Comparison of ENCODE assay signal across 27 cellular contexts in the genomic region with DNA sequence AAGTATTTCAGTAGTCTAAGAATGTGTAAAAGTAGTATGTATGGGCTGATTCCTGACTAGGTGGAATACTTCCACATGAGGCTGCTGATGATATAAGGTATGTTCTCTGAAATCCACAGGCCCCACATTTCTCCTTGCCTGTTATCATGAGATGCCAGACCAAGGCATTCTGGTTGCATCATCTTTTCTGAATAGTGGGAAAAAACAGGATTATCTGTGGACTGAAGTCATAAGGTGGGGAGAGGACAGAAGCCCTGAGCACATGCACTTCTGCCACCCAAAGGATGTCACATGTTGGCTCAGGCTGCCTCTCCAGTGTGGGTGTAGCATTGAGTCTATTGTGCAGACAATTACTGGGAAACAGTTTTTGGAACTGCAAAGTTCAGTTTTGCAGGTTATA.
A peak's percentile ranks its signal among the peaks of the same experiment; 100 is the strongest.
DNase-seq lines count a peak whose midpoint lies in the region; ATAC-seq, FAIRE-seq and TF ChIP-seq lines count a peak whose summit lies in the region.
"Had no signal": no experiment of that assay in that cellular context is flagged by ENCODE, and none has a peak within 500 bp of the region (broad histone marks: within the 10 kb centered on the region; RNA-seq: fewer than 3 reads in every experiment).

No MANE protein-coding gene starts in this region.

- TF ChIP-seq RAD21 in H1 (IDR thresholded peaks at IDR 0.05 in 1 of 2, conservative IDR thresholded peaks at IDR 0.05 in 1 of 2; ENCODE audit: low read depth in 2 of 2, low read length in 2 of 2) = no peak

- BruUV-seq in Calu3 (replicated peaks; lab: Mats Ljungman, UMichigan) = no TSS peak

- H3K4me3 ChIP-seq in RWPE2 (ENCODE audit: severe bottlenecking) (no peak overlapping the region), H1 (ENCODE audit: extremely low read depth in 1 of 4, insufficient read depth in 2 of 4, low read depth in 3 of 4, low read length in 4 of 4) (no peak overlapping the region)
- H3K4me3 ChIP-seq: coronary artery, esophagus muscularis mucosa, HAP-1, Peyer's patch, right atrium auricular region, suprapubic skin had no signal

- H3K4me2 ChIP-seq in H1 (ENCODE audit: insufficient read depth in 1 of 2, low read depth in 2 of 2, low read length in 2 of 2) = no peak overlapping the region

- no peaks in the 10 kb centered on the region for H3K36me3 Mint-ChIP-seq in Calu3 (ENCODE audit: insufficient read depth, unreplicated experiment)
- no peaks in the 10 kb centered on the region for H3K36me3 Mint-ChIP-seq in stimulated activated effector memory CD8-positive, alpha-beta T cell treated with anti-CD3 and anti-CD28 coated beads, Interleukin-12 subunit alpha, Interleukin-12 subunit beta, amount 100 ng/mL, for 72 hours
- H3K36me3 Mint-ChIP-seq: activated naive CD4-positive, alpha-beta T cell treated with anti-CD3 and anti-CD28 coated beads, Interleukin-2, amount 10 ng/mL, durations not matched to agents 7 days and 5 days; CD8-positive, alpha-beta T cell; stimulated activated memory B cell treated with anti-CD40 and anti-IgM and Interleukin-4, amounts not matched to agents 10 μg/mL and 1 μg/mL and 100 μg/mL, for 72 hours had no signal

- no peaks in the 10 kb centered on the region for H3K27me3 Mint-ChIP-seq in Calu3 (ENCODE audit: unreplicated experiment)
- H3K27me3 Mint-ChIP-seq: activated naive CD4-positive, alpha-beta T cell treated with anti-CD3 and anti-CD28 coated beads, Interleukin-2, amount 10 ng/mL, durations not matched to agents 7 days and 5 days; effector memory CD8-positive, alpha-beta T cell; stimulated activated memory B cell treated with anti-CD40 and anti-IgM and Interleukin-4, amounts not matched to agents 10 μg/mL and 1 μg/mL and 100 μg/mL, for 72 hours had no signal

- H3K9me3 ChIP-seq in RWPE2 (ENCODE audit: severe bottlenecking) = no peaks in the 10 kb centered on the region
- H3K9me3 ChIP-seq in H1 (ENCODE audit: insufficient read depth in 2 of 2, low read depth in 1 of 2, low read length in 1 of 2) = no peaks in the 10 kb centered on the region
- H3K9me3 ChIP-seq: esophagus muscularis mucosa, HAP-1, Peyer's patch, right atrium auricular region, suprapubic skin had no signal

- no peak for FAIRE-seq in H1 (lab: Jason Lieb, UNC)
- FAIRE-seq: frontal cortex had no signal

- H3K4me1 ChIP-seq in RWPE2 (ENCODE audit: insufficient read depth, poor library complexity, severe bottlenecking) (peaks cover 25% of the 10 kb centered on the region), H1 (replicated peaks in 1 of 4; ENCODE audit: control insufficient read depth in 3 of 4, insufficient read depth in 4 of 4, low read length in 3 of 4) (peaks cover 0 to 10% (median 4%) of the 10 kb centered on the region in 4 experiments; a peak in 4 of 7 replicates)
- H3K4me1 ChIP-seq: Peyer's patch, right atrium auricular region had no signal

- H3K23me2 ChIP-seq in H1 (ENCODE audit: low read depth, low read length) = no peaks in the 10 kb centered on the region

- CTCF ChIA-PET in Calu3 (lab: Charles Lee) = no interaction called here
- CTCF ChIA-PET in H1 (lab: Charles Lee; ENCODE audit: partially characterized antibody) = interaction anchor here (0.9 kb wide), 1 partner anchor 32 kb away, joined by 3 read pairs; no protein-coding TSS in a partner anchor

- no peak overlapping the region for H3K14ac ChIP-seq in H1 (ENCODE audit: insufficient read length)

- H4K20me1 ChIP-seq in H1 (replicated peaks in 1 of 2; ENCODE audit: control insufficient read depth in 1 of 2, insufficient read depth in 2 of 2, low read length in 2 of 2) = no peaks in the 10 kb centered on the region

- no peak overlapping the region for H3K23ac ChIP-seq in H1 (ENCODE audit: insufficient read length)

- DNase-seq in Calu3 (no peak), RWPE2 (ENCODE audit: low spot score) (no peak), H1 (ENCODE audit: low read depth in 1 of 2, low spot score in 2 of 2) (no peak), NCI-H2227 treated with DMSO at 0.1 percent for 48 hours (lab: John Stamatoyannopoulos, UW) (no peak), DMS79 treated with DMSO at 0.1 percent for 48 hours (lab: John Stamatoyannopoulos, UW) (no peak)
- no peak for DNase-seq in stimulated activated effector memory CD8-positive, alpha-beta T cell treated with anti-CD3 and anti-CD28 coated beads, Interleukin-12 subunit alpha, Interleukin-12 subunit beta, amount 100 ng/mL, for 72 hours (ENCODE audit: low spot score in 2 of 2)
- DNase-seq: activated CD4-positive, alpha-beta T cell treated with anti-CD3 and anti-CD28 coated beads, Interleukin-2, amount 50 U/mL, for 4 hours; activated CD4-positive, CD25-positive, alpha-beta regulatory T cell; activated naive CD4-positive, alpha-beta T cell treated with anti-CD3 and anti-CD28 coated beads, Interleukin-2, amount 10 ng/mL, durations not matched to agents 7 days and 5 days; CD8-positive, alpha-beta T cell; effector memory CD8-positive, alpha-beta T cell; left cardiac atrium; NCI-H510A; Peyer's patch; SIG-M5; stimulated activated CD4-positive, alpha-beta T cell treated with anti-CD3 and anti-CD28 coated beads, Interleukin-12 subunit alpha, Interleukin-12 subunit beta, amount 100 ng/mL, for 4 hours; stimulated activated CD4-positive, alpha-beta T cell treated with anti-CD3 and anti-CD28 coated beads, Interleukin-4, amount 100 ng/mL, for 1 hour had no signal

- H2BK12ac ChIP-seq in H1 (ENCODE audit: low read depth, low read length) = 0 out of 2 replicates have a peak overlapping the region, but pooled peaks have one; percentile 68

- POLR2A ChIA-PET in H1 (lab: Charles Lee; ENCODE audit: partially characterized antibody) = no interaction called here

- no peak overlapping the region for H4K5ac ChIP-seq in H1 (ENCODE audit: insufficient read length, low read depth, low read length)

- H3K27me3 ChIP-seq in RWPE2 (ENCODE audit: insufficient read depth, poor library complexity, severe bottlenecking) (no peaks in the 10 kb centered on the region), H1 (replicated peaks in 1 of 4; ENCODE audit: control insufficient read depth in 3 of 4, extremely low read depth in 1 of 4, insufficient read depth in 3 of 4, low read length in 3 of 4) (no peaks in the 10 kb centered on the region)
- H3K27me3 ChIP-seq: esophagus muscularis mucosa, Peyer's patch, right atrium auricular region, suprapubic skin had no signal

- H3K9me3 Mint-ChIP-seq in Calu3 (ENCODE audit: low read depth, unreplicated experiment) = no peaks in the 10 kb centered on the region
- peaks cover 3% of the 10 kb centered on the region for H3K9me3 Mint-ChIP-seq in stimulated activated effector memory CD8-positive, alpha-beta T cell treated with anti-CD3 and anti-CD28 coated beads, Interleukin-12 subunit alpha, Interleukin-12 subunit beta, amount 100 ng/mL, for 72 hours
- H3K9me3 Mint-ChIP-seq: activated naive CD4-positive, alpha-beta T cell treated with anti-CD3 and anti-CD28 coated beads, Interleukin-2, amount 10 ng/mL, durations not matched to agents 7 days and 5 days; activated T-helper 1 cell treated with anti-CD3 and anti-CD28 coated beads, Interleukin-12 subunit alpha, Interleukin-12 subunit beta, Interleukin-2, Interleukin-4 antibody, amounts not matched to agents 30 ng/mL and 10 ng/mL and 1 ng/mL, durations not matched to agents 14 hours and 24 hours and 36 hours; CD8-positive, alpha-beta T cell; neural crest cell had no signal

- TF ChIP-seq EP300 in H1 (IDR thresholded peaks at IDR 0.05; ENCODE audit: borderline replicate concordance in 1 of 2, low read depth in 2 of 2, low read length in 2 of 2) = no peak

- no peak overlapping the region for H3K4me3 Mint-ChIP-seq in Calu3 (ENCODE audit: low read depth, unreplicated experiment)
- no peak overlapping the region for H3K4me3 Mint-ChIP-seq in stimulated activated effector memory CD8-positive, alpha-beta T cell treated with anti-CD3 and anti-CD28 coated beads, Interleukin-12 subunit alpha, Interleukin-12 subunit beta, amount 100 ng/mL, for 72 hours
- H3K4me3 Mint-ChIP-seq: activated naive CD4-positive, alpha-beta T cell treated with anti-CD3 and anti-CD28 coated beads, Interleukin-2, amount 10 ng/mL, durations not matched to agents 7 days and 5 days; activated T-helper 1 cell treated with anti-CD3 and anti-CD28 coated beads, Interleukin-12 subunit alpha, Interleukin-12 subunit beta, Interleukin-2, Interleukin-4 antibody, amounts not matched to agents 30 ng/mL and 10 ng/mL and 1 ng/mL, durations not matched to agents 14 hours and 24 hours and 36 hours; CD8-positive, alpha-beta T cell; effector memory CD8-positive, alpha-beta T cell; neural crest cell; stimulated activated memory B cell treated with anti-CD40 and anti-IgM and Interleukin-4, amounts not matched to agents 10 μg/mL and 1 μg/mL and 100 μg/mL, for 72 hours had no signal

- no peak overlapping the region for H4K91ac ChIP-seq in H1 (replicated peaks; ENCODE audit: insufficient read length, low read length)

- no peak overlapping the region for H3K4ac ChIP-seq in H1 (replicated peaks; ENCODE audit: insufficient read length, low read depth, low read length)

- peak overlapping the region; percentile 79 for H3K27ac ChIP-seq in RWPE2 (ENCODE audit: poor library complexity, severe bottlenecking)
- H3K27ac ChIP-seq in H1 (ENCODE audit: low read depth, low read length) = no peak overlapping the region
- H3K27ac ChIP-seq: coronary artery, esophagus muscularis mucosa, Peyer's patch, right atrium auricular region, suprapubic skin had no signal

- peak overlapping the region; percentile 66 for H3K27ac Mint-ChIP-seq in Calu3 (ENCODE audit: unreplicated experiment)
- H3K27ac Mint-ChIP-seq in stimulated activated effector memory CD8-positive, alpha-beta T cell treated with anti-CD3 and anti-CD28 coated beads, Interleukin-12 subunit alpha, Interleukin-12 subunit beta, amount 100 ng/mL, for 72 hours = no peak overlapping the region
- H3K27ac Mint-ChIP-seq: activated naive CD4-positive, alpha-beta T cell treated with anti-CD3 and anti-CD28 coated beads, Interleukin-2, amount 10 ng/mL, durations not matched to agents 7 days and 5 days; CD8-positive, alpha-beta T cell; effector memory CD8-positive, alpha-beta T cell; stimulated activated memory B cell treated with anti-CD40 and anti-IgM and Interleukin-4, amounts not matched to agents 10 μg/mL and 1 μg/mL and 100 μg/mL, for 72 hours had no signal

- no peak overlapping the region for H2BK15ac ChIP-seq in H1 (ENCODE audit: low read length)

- H3K79me2 ChIP-seq in H1 (ENCODE audit: control insufficient read depth in 1 of 2, insufficient read depth in 2 of 2, low read length in 2 of 2) = no peaks in the 10 kb centered on the region

- H3K4me1 Mint-ChIP-seq in Calu3 (ENCODE audit: low read depth, unreplicated experiment) = peaks cover 46% of the 10 kb centered on the region
- H3K4me1 Mint-ChIP-seq in stimulated activated effector memory CD8-positive, alpha-beta T cell treated with anti-CD3 and anti-CD28 coated beads, Interleukin-12 subunit alpha, Interleukin-12 subunit beta, amount 100 ng/mL, for 72 hours = no peaks in the 10 kb centered on the region
- H3K4me1 Mint-ChIP-seq: activated naive CD4-positive, alpha-beta T cell treated with anti-CD3 and anti-CD28 coated beads, Interleukin-2, amount 10 ng/mL, durations not matched to agents 7 days and 5 days; neural crest cell; stimulated activated memory B cell treated with anti-CD40 and anti-IgM and Interleukin-4, amounts not matched to agents 10 μg/mL and 1 μg/mL and 100 μg/mL, for 72 hours had no signal

- no peak for TF ChIP-seq POLR2A in H1 (IDR thresholded peaks at IDR 0.05; ENCODE audit: control extremely low read depth in 1 of 2, low read depth in 2 of 2, low read length in 2 of 2)

- H2BK5ac ChIP-seq in H1 (ENCODE audit: low read depth, low read length) = no peak overlapping the region

- H4K8ac ChIP-seq in H1 (ENCODE audit: extremely low read depth, insufficient read depth, low read length) = no peak overlapping the region

- H2AFZ ChIP-seq in H1 (ENCODE audit: low read length) = 0 out of 2 replicates have a peak overlapping the region, but pooled peaks have one; percentile 51

- ATAC-seq in RWPE2 (ENCODE audit: low read depth) (no peak), GM18858 (IDR thresholded peaks at IDR 0.05; ENCODE audit: unreplicated experiment) (no peak)
- peak; percentile 6 for ATAC-seq in stimulated activated effector memory CD8-positive, alpha-beta T cell treated with anti-CD3 and anti-CD28 coated beads, Interleukin-12 subunit alpha, Interleukin-12 subunit beta, amount 100 ng/mL, for 72 hours
- ATAC-seq: CD8-positive, alpha-beta T cell; effector memory CD8-positive, alpha-beta T cell; stimulated activated memory B cell treated with anti-CD40 and anti-IgM and Interleukin-4, amounts not matched to agents 10 μg/mL and 1 μg/mL and 100 μg/mL, for 72 hours had no signal

- TF ChIP-seq CTCF in Calu3 (IDR thresholded peaks at IDR 0.05; ENCODE audit: unreplicated experiment) (no peak), RWPE2 (IDR thresholded peaks at IDR 0.05; ENCODE audit: poor library complexity, severe bottlenecking) (no peak), H1 (IDR thresholded peaks at IDR 0.05; ENCODE audit: control extremely low read depth in 1 of 3, insufficient read depth in 1 of 3, low read depth in 1 of 3, low read length in 3 of 3) (no peak)

- no peak overlapping the region for H3K56ac ChIP-seq in H1 (replicated peaks; ENCODE audit: insufficient read length, low read depth, low read length)

- no peak overlapping the region for H3K9ac ChIP-seq in H1 (replicated peaks in 1 of 4; ENCODE audit: extremely low read depth in 1 of 4, low read depth in 3 of 4, low read length in 3 of 4)

- H2BK120ac ChIP-seq in H1 (replicated peaks; ENCODE audit: low read depth, low read length) = no peak overlapping the region

- H3K36me3 ChIP-seq in RWPE2 (ENCODE audit: low read depth) = no peaks in the 10 kb centered on the region
- no peaks in the 10 kb centered on the region for H3K36me3 ChIP-seq in H1 (ENCODE audit: control insufficient read depth in 2 of 4, insufficient read depth in 4 of 4, low read length in 3 of 4)
- H3K36me3 ChIP-seq: esophagus muscularis mucosa, HAP-1, Peyer's patch, right atrium auricular region, suprapubic skin had no signal

- intact Hi-C loops in Calu3 (cut with micrococcal nuclease; ENCODE audit: unreplicated experiment) = loop anchor here (5.0 kb wide), 1 partner anchor 188 kb away; no protein-coding TSS in a partner anchor

- no peak overlapping the region for H2AK5ac ChIP-seq in H1 (ENCODE audit: low read depth, low read length)

- no peak overlapping the region for H2BK20ac ChIP-seq in H1 (ENCODE audit: low read length)

- no peak overlapping the region for H3K18ac ChIP-seq in H1 (ENCODE audit: extremely low read depth, low read length)

- no peaks in the 10 kb centered on the region for H3K79me1 ChIP-seq in H1 (ENCODE audit: low read depth, low read length)
